Comparison of ENCODE assay signal across 1 cellular context in the genomic region with DNA sequence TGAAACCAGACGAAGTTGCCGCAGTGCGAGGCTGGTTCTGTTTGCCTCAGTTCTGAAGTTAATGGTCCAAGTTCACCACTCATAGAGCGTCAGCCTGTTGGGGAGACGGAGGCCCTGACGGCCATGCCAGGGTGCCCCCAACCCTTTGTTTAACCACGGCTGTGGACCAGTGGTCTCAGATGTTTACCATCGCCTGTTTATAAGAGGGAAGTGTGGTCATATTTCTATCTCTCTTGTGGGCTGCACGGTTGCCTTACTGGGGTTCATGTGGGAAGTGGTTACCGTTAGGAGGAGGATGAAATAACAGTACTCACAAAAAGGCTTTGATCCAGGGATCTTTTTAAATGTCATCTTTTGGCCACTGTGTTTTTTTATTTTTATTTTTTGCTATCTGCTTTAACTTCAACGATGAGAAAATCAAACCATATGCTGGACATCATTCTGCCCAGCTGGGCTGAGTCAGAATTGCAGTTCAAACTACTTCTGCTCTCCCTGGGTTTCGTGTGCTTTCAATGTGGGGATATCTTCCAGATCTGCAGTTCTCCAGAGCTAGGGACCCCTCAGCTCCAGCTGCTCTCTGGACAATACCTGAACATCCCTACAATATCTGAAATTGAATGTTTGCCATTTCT.
TF ChIP-seq lines count a peak whose summit lies in the region.

No MANE protein-coding gene starts in this region.

TF ChIP-seq in IMR-90, 13 proteins besides CTCF, POLR2A, EP300 and RAD21 (continued from another document):
- TF ChIP-seq MXI1 (IDR thresholded peaks at IDR 0.05; ENCODE audit: borderline replicate concordance, low read depth, low read length), result no peak
- TF ChIP-seq FOS (IDR thresholded peaks at IDR 0.05; ENCODE audit: low read depth, low read length), result 0 out of 2 replicates have a peak, but pooled peaks have one; percentile 3
